ENCODE assay signal across 9 cellular contexts in genomic region chr1:92536593-92537332, GRCh38. TPM values are rescaled to one million over a fixed set of nuclear protein-coding genes. Genes with fewer than 3 reads are reported as not detected.
DNase-seq lines count a peak whose midpoint lies in the region; ATAC-seq, FAIRE-seq and TF ChIP-seq lines count a peak whose summit lies in the region.
"Had no signal": no experiment of that assay in that cellular context is flagged by ENCODE, and none has a peak within 500 bp of the region (broad histone marks: within the 10 kb centered on the region; RNA-seq: fewer than 3 reads in every experiment).

No MANE protein-coding gene starts in this region.

- DNase-seq in GM13977 (ENCODE audit: low spot score) (peak; percentile 61), LoVo (ENCODE audit: low spot score) (peak; percentile 40), endothelial cell of umbilical vein (ENCODE audit: low read depth, low spot score) (peak; percentile 64), H7 (no peak), Kasumi-1 (lab: John Stamatoyannopoulos, UW) (no peak), cerebellar cortex (ENCODE audit: low spot score) (no peak), SIG-M5 treated with dmso at 0.1 percent for 504 hours (lab: John Stamatoyannopoulos, UW; ENCODE audit: unreplicated experiment) (no peak)
- DNase-seq: lower lobe of right lung had no signal

- H3K36me3 ChIP-seq in endothelial cell of umbilical vein (ENCODE audit: control insufficient read depth in 2 of 2, extremely low read depth in 1 of 2, insufficient read depth in 2 of 2, low read length in 2 of 2) (no peaks in the 10 kb centered on the region), H7 (replicated peaks; ENCODE audit: control insufficient read depth, insufficient read depth, low read length) (no peaks in the 10 kb centered on the region)
- H3K36me3 ChIP-seq: lower lobe of right lung had no signal

- no peaks in the 10 kb centered on the region for H3K9me1 ChIP-seq in endothelial cell of umbilical vein (replicated peaks; ENCODE audit: control insufficient read depth, extremely low read depth, insufficient read depth, low read length)

- CTCF ChIA-PET in endothelial cell of umbilical vein (lab: Charles Lee) = interaction anchor here (1.0 to 2.8 kb wide), 4 partner anchors 9 to 226 kb away, joined by 3 to 11 read pairs (median 4); no protein-coding TSS in a partner anchor

- no peaks in the 10 kb centered on the region for H3K9me3 ChIP-seq in endothelial cell of umbilical vein (replicated peaks; ENCODE audit: control insufficient read depth, insufficient read depth, low read length)
- H3K9me3 ChIP-seq: lower lobe of right lung had no signal

- no peak overlapping the region for H3K9ac ChIP-seq in endothelial cell of umbilical vein (replicated peaks; ENCODE audit: extremely low read depth, insufficient read depth, low read length)

- no peak overlapping the region for H2AFZ ChIP-seq in endothelial cell of umbilical vein (ENCODE audit: low read depth, low read length)

- H3K4me3 ChIP-seq in endothelial cell of umbilical vein (replicated peaks in 1 of 3; ENCODE audit: insufficient read depth in 1 of 3, low read depth in 1 of 3, low read length in 3 of 3) (no peak overlapping the region), H7 (ENCODE audit: insufficient read depth, low read depth, low read length) (no peak overlapping the region)
- H3K4me3 ChIP-seq: lower lobe of right lung had no signal

- H4K20me1 ChIP-seq in endothelial cell of umbilical vein (replicated peaks; ENCODE audit: control insufficient read depth, extremely low read depth, insufficient read depth, low read length) = no peaks in the 10 kb centered on the region

- no peak for FAIRE-seq in endothelial cell of umbilical vein (lab: Jason Lieb, UNC)

- dilution Hi-C loops in endothelial cell of umbilical vein (cut with MboI; ENCODE audit: extremely low pct_ligation_motif_present, low sequenced_read_pairs) = no loop called here

- no peak for TF ChIP-seq CTCF in GM13977 (IDR thresholded peaks at IDR 0.05; ENCODE audit: extremely low read depth, insufficient read depth, missing control alignments)
- no peak for TF ChIP-seq CTCF in endothelial cell of umbilical vein (IDR thresholded peaks at IDR 0.05; ENCODE audit: extremely low read depth in 1 of 2, insufficient read depth in 1 of 2, low read depth in 1 of 2, low read length in 2 of 2)

- no peaks in the 10 kb centered on the region for H3K79me2 ChIP-seq in endothelial cell of umbilical vein (ENCODE audit: control insufficient read depth, insufficient read depth, low read length)

- H3K27me3 ChIP-seq in endothelial cell of umbilical vein (ENCODE audit: control insufficient read depth in 2 of 2, insufficient read depth in 2 of 2, low read length in 2 of 2) = no peaks in the 10 kb centered on the region
- H3K27me3 ChIP-seq in H7 (ENCODE audit: control insufficient read depth, insufficient read depth, low read length) = no peaks in the 10 kb centered on the region

- BruUV-seq in endothelial cell of umbilical vein (replicated peaks; lab: Mats Ljungman, UMichigan) = no TSS peak

- H3K4me2 ChIP-seq in endothelial cell of umbilical vein (ENCODE audit: insufficient read depth, low read length) = peak overlapping the region; percentile 32

- in situ Hi-C loops in GM13977 (cut with MboI; ENCODE audit: low pct_unique_long_range_greater_than_20kb, low sequenced_read_pairs, unreplicated experiment) = no loop called here

- TF ChIP-seq POLR2A in endothelial cell of umbilical vein (IDR thresholded peaks at IDR 0.05; ENCODE audit: low read depth, low read length) = no peak

- peaks cover 31% of the 10 kb centered on the region for H3K4me1 ChIP-seq in endothelial cell of umbilical vein (ENCODE audit: control insufficient read depth, extremely low read depth, insufficient read depth, low read length)

- POLR2A ChIA-PET in endothelial cell of umbilical vein (lab: Charles Lee) = no interaction called here

- intact Hi-C loops in endothelial cell of umbilical vein (cut with micrococcal nuclease) = no loop called here

- ATAC-seq in GM21717 (IDR thresholded peaks at IDR 0.05; ENCODE audit: unreplicated experiment) = peak; percentile 61

- no peak overlapping the region for H3K27ac ChIP-seq in endothelial cell of umbilical vein (ENCODE audit: insufficient read depth, low read depth, low read length)
- H3K27ac ChIP-seq: lower lobe of right lung had no signal

TF ChIP-seq in endothelial cell of umbilical vein, 7 proteins besides CTCF, POLR2A, EP300 and RAD21:
- TF ChIP-seq FOS (IDR thresholded peaks at IDR 0.05; ENCODE audit: borderline replicate concordance, insufficient read depth, low read length) (peak; percentile 74), JUN (IDR thresholded peaks at IDR 0.05; ENCODE audit: borderline replicate concordance, insufficient read depth, insufficient read length, low read depth) (no peak), EZH2 (IDR thresholded peaks at IDR 0.05; ENCODE audit: borderline replicate concordance, low read depth, low read length, severe bottlenecking) (no peak), GATA2 (IDR thresholded peaks at IDR 0.05; ENCODE audit: insufficient read depth, insufficient read length, low read depth, low read length) (peak; percentile 28)
- TF ChIP-seq, protein P1, sequence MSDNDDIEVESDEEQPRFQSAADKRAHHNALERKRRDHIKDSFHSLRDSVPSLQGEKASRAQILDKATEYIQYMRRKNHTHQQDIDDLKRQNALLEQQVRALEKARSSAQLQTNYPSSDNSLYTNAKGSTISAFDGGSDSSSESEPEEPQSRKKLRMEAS (IDR thresholded peaks at IDR 0.05; ENCODE audit: insufficient read depth, insufficient read length) = no peak

RNA-seq across cellular contexts. Expression of gene GFI1, which starts 50.0 kb away (rescaled TPM):
- total RNA-seq in endothelial cell of umbilical vein = 0.11 and 0.14 TPM in 2 replicates
- 0.22 TPM in 2 replicates for polyA plus RNA-seq in endothelial cell of umbilical vein
- 0.13 and 0.16 TPM in 2 replicates for polyA plus RNA-seq in endothelial cell of umbilical vein (2011; cell fraction: cytosol; rRNA removed)
- 1.0 and 1.2 TPM in 2 replicates for polyA plus RNA-seq in endothelial cell of umbilical vein (2011; cell fraction: nucleus; rRNA removed)
- 0.07 and 0.23 TPM in 2 replicates for polyA plus RNA-seq in endothelial cell of umbilical vein (2012)
- 0.11 and 0.15 TPM in 2 replicates for polyA minus RNA-seq in endothelial cell of umbilical vein
- 0.72 TPM for polyA minus RNA-seq in endothelial cell of umbilical vein (2011; cell fraction: cytosol; rRNA and poly(A)+ RNA removed)
- 0.77 and 1.3 TPM in 2 replicates for polyA minus RNA-seq in endothelial cell of umbilical vein (2011; cell fraction: nucleus; rRNA and poly(A)+ RNA removed)
- 0.11 and 0.48 TPM in 2 replicates for total RNA-seq in H7 (2014; rRNA removed; shearing (Covaris generic))

Comparison
In these comparisons a context has a peak if more than half of its experiments do, and no peak if none do; other contexts are left out.
1. DNase-seq: peak in GM13977 (single experiment), LoVo (single experiment) and endothelial cell of umbilical vein (single experiment); none in H7 (single experiment), Kasumi-1 (0 of 2), cerebellar cortex (single experiment) and SIG-M5 treated with dmso at 0.1 percent for 504 hours (single experiment).